In the genomic region with DNA sequence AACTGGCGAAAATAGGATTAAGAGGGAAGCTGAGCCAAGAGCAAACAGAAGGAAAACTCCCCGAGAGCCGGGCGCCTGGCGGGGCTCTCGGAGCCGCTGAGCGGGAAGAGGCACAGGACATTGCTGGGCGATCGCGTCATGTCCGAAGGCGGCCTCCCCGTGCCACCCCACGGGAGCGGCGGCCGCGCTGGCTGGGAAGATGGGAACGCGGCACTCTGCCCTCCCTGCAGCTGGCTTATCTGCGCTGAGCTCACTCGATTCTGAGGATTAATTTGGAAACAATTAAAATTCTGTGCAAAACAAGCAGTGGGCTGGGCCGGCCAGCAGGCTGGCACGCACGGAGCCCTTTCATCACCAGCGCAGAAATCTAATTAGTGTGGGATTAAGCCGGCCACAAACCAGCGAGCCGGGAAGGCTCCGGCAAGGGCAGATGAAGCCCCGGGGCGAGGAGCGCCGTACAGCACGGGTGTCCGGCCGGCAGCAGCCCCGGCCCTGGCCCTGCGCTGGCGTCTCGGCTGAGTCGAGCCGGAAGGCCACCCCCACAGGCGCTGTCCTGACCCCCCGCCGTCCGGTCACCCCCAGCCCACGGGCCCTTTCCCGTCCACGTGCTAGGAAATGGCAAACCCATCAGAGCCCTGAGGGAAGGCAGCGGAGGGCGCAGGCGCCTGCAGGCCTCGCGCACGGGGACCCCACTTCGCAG, we compare ENCODE assay signal across 9 cellular contexts. TPM values are rescaled to one million over a fixed set of nuclear protein-coding genes. Genes with fewer than 3 reads are reported as not detected.
DNase-seq lines count a peak whose midpoint lies in the region; ATAC-seq and TF ChIP-seq lines count a peak whose summit lies in the region.
"Had no signal": no experiment of that assay in that cellular context is flagged by ENCODE, and none has a peak within 500 bp of the region (broad histone marks: within the 10 kb centered on the region; RNA-seq: fewer than 3 reads in every experiment).

No MANE protein-coding gene starts in this region.

- no peak overlapping the region for H2AFZ ChIP-seq in parathyroid adenoma

- H3K9me3 ChIP-seq in parathyroid adenoma (ENCODE audit: control insufficient read depth, low read length): no peaks in the 10 kb centered on the region

- H3K9ac ChIP-seq in parathyroid adenoma: no peak overlapping the region

- H3K27ac ChIP-seq in parathyroid adenoma: no peak overlapping the region
- H3K27ac ChIP-seq: epithelial cell of prostate had no signal

- H3K4me3 ChIP-seq in fibroblast of pulmonary artery (replicated peaks; ENCODE audit: low read depth, low read length) (peak overlapping the region; percentile 27), parathyroid adenoma (ENCODE audit: low read depth, low read length) (no peak overlapping the region), H7 (ENCODE audit: insufficient read depth, low read depth, low read length) (no peak overlapping the region)

- peak overlapping the region; percentile 26 for H3K4me2 ChIP-seq in parathyroid adenoma (ENCODE audit: low read length)

- TF ChIP-seq CTCF in fibroblast of pulmonary artery (IDR thresholded peaks at IDR 0.05; ENCODE audit: low read length, missing control alignments) (no peak), parathyroid adenoma (IDR thresholded peaks at IDR 0.05) (no peak)

- H3K36me3 ChIP-seq in parathyroid adenoma (ENCODE audit: control insufficient read depth, insufficient read depth, low read length) (no peaks in the 10 kb centered on the region), H7 (replicated peaks; ENCODE audit: control insufficient read depth, insufficient read depth, low read length) (no peaks in the 10 kb centered on the region)

- no peaks in the 10 kb centered on the region for H3K4me1 ChIP-seq in parathyroid adenoma

- H3K79me2 ChIP-seq in parathyroid adenoma: no peaks in the 10 kb centered on the region

- ATAC-seq in HG03521 (IDR thresholded peaks at IDR 0.05; ENCODE audit: unreplicated experiment) (no peak), HG02571 (IDR thresholded peaks at IDR 0.05; ENCODE audit: unreplicated experiment) (no peak)

- no peaks in the 10 kb centered on the region for H3K27me3 ChIP-seq in parathyroid adenoma (ENCODE audit: control insufficient read depth, insufficient read depth, low read length)
- H3K27me3 ChIP-seq in H7 (ENCODE audit: control insufficient read depth, insufficient read depth, low read length): no peaks in the 10 kb centered on the region

- DNase-seq in COLO668 (lab: John Stamatoyannopoulos, UW; ENCODE audit: unreplicated experiment): peak; percentile 18
- DNase-seq in RPMI7951 (ENCODE audit: low read depth): peak; percentile 81
- DNase-seq in fibroblast of pulmonary artery (ENCODE audit: low read depth): peak; percentile 58
- DNase-seq in H7: no peak
- no peak for DNase-seq in stimulated activated CD4-positive, alpha-beta T cell treated with anti-CD3 and anti-CD28 coated beads, Interleukin-4, amount 100 ng/mL, for 24 hours

RNA-seq across cellular contexts. Expression of a gene that starts 37.8 kb away (rescaled TPM):
- total RNA-seq in RPMI7951 (2014; rRNA removed; shearing (Covaris generic)): 0.10 TPM in 1 of 2 replicates, not detected in the other
- 10.0 and 12.8 TPM in 2 replicates for total RNA-seq in H7 (2014; rRNA removed; shearing (Covaris generic))

RNA-seq across cellular contexts. Expression of a gene that starts 48.6 kb away (rescaled TPM):
- total RNA-seq in RPMI7951 (2014; rRNA removed; shearing (Covaris generic)): 16.0 and 20.4 TPM in 2 replicates
- 7.1 and 9.5 TPM in 2 replicates for total RNA-seq in H7 (2014; rRNA removed; shearing (Covaris generic))

RNA-seq across cellular contexts. Expression of a gene that starts 53.2 kb away (rescaled TPM):
- total RNA-seq in RPMI7951 (2014; rRNA removed; shearing (Covaris generic)): not detected in 2 replicates
- 0.18 and 0.21 TPM in 2 replicates for total RNA-seq in H7 (2014; rRNA removed; shearing (Covaris generic))

Comparison
In these comparisons a context has a peak if more than half of its experiments do, and no peak if none do; other contexts are left out.
1. DNase-seq: peak in COLO668 (single experiment), RPMI7951 (single experiment) and fibroblast of pulmonary artery (single experiment); none in H7 (single experiment) and stimulated activated CD4-positive, alpha-beta T cell treated with anti-CD3 and anti-CD28 coated beads, Interleukin-4, amount 100 ng/mL, for 24 hours (single experiment).
2. RNA of a gene that starts 37.8 kb away (total RNA-seq): 10.0 to 12.8 TPM in H7; 0.10 TPM in RPMI7951; every median in the first group is over 10 times any median in the second.